ENCODE assay signal across 16 cellular contexts in genomic region chr1:26109229-26110164, GRCh38. TPM values are rescaled to one million over a fixed set of nuclear protein-coding genes. Genes with fewer than 3 reads are reported as not detected.
DNase-seq lines count a peak whose midpoint lies in the region; ATAC-seq and TF ChIP-seq lines count a peak whose summit lies in the region.
"Had no signal": no experiment of that assay in that cellular context is flagged by ENCODE, and none has a peak within 500 bp of the region (broad histone marks: within the 10 kb centered on the region; RNA-seq: fewer than 3 reads in every experiment).

No MANE protein-coding gene starts in this region.

- intact Hi-C loops in left cardiac atrium (cut with DNase I) = loop anchor here in 1 of 2 donors (5.0 to 10.0 kb wide), 2 partner anchors 38 to 125 kb away; partner anchors contain the start of gene CEP85

- H3K4me1 Mint-ChIP-seq in stimulated activated memory B cell treated with anti-CD40 and anti-IgM and Interleukin-4, amounts not matched to agents 10 μg/mL and 1 μg/mL and 100 μg/mL, for 72 hours = peaks cover 25% of the 10 kb centered on the region

- TF ChIP-seq CTCF in cardiac muscle cell (IDR thresholded peaks at IDR 0.05; ENCODE audit: low read depth, low read length) (no peak), VCaP (conservative IDR thresholded peaks at IDR 0.05) (no peak)

- H3K4me3 ChIP-seq in cardiac muscle cell (no peak overlapping the region), iPS-20b (ENCODE audit: low read length) (0 out of 2 replicates have a peak overlapping the region, but pooled peaks have one; percentile 97)

- peak overlapping the region; percentile 82 for H3K4me3 Mint-ChIP-seq in stimulated activated memory B cell treated with anti-CD40 and anti-IgM and Interleukin-4, amounts not matched to agents 10 μg/mL and 1 μg/mL and 100 μg/mL, for 72 hours

- H3K36me3 ChIP-seq in cardiac muscle cell (peaks cover 3% of the 10 kb centered on the region), iPS-20b (ENCODE audit: insufficient read depth, low read depth, low read length) (peaks cover 6% of the 10 kb centered on the region)
- H3K36me3 ChIP-seq: suprapubic skin had no signal

- H3K36me3 Mint-ChIP-seq in stimulated activated memory B cell treated with anti-CD40 and anti-IgM and Interleukin-4, amounts not matched to agents 10 μg/mL and 1 μg/mL and 100 μg/mL, for 72 hours = peaks cover 4% of the 10 kb centered on the region

- no peak overlapping the region for H3K9ac ChIP-seq in iPS-20b (ENCODE audit: low read depth, low read length)

- peak overlapping the region; percentile 96 for H3K27ac ChIP-seq in cardiac muscle cell
- H3K27ac ChIP-seq in VCaP = peak overlapping the region; percentile 99
- no peak overlapping the region for H3K27ac ChIP-seq in iPS-20b (ENCODE audit: low read length)
- H3K27ac ChIP-seq: SJSA1 had no signal

- H3K9me3 Mint-ChIP-seq in stimulated activated memory B cell treated with anti-CD40 and anti-IgM and Interleukin-4, amounts not matched to agents 10 μg/mL and 1 μg/mL and 100 μg/mL, for 72 hours = no peaks in the 10 kb centered on the region

- H3K27me3 ChIP-seq in cardiac muscle cell = no peaks in the 10 kb centered on the region
- H3K27me3 ChIP-seq in iPS-20b (ENCODE audit: insufficient read depth, low read length) = peaks cover 14% of the 10 kb centered on the region
- H3K27me3 ChIP-seq: SJSA1, suprapubic skin had no signal

- no peak for ATAC-seq in left cardiac atrium
- ATAC-seq in stimulated activated memory B cell treated with anti-CD40 and anti-IgM and Interleukin-4, amounts not matched to agents 10 μg/mL and 1 μg/mL and 100 μg/mL, for 72 hours = no peak

- H3K27me3 Mint-ChIP-seq in stimulated activated memory B cell treated with anti-CD40 and anti-IgM and Interleukin-4, amounts not matched to agents 10 μg/mL and 1 μg/mL and 100 μg/mL, for 72 hours = no peaks in the 10 kb centered on the region

- H3K4me1 ChIP-seq in cardiac muscle cell (ENCODE audit: low read depth) (peaks cover 20% of the 10 kb centered on the region), iPS-20b (ENCODE audit: insufficient read depth, low read length) (peaks cover 10% of the 10 kb centered on the region; the same call in 1 of the 2 replicates)

- H3K27ac Mint-ChIP-seq in stimulated activated memory B cell treated with anti-CD40 and anti-IgM and Interleukin-4, amounts not matched to agents 10 μg/mL and 1 μg/mL and 100 μg/mL, for 72 hours = no peak overlapping the region

- DNase-seq in cardiac muscle cell (ENCODE audit: low read depth in 1 of 2, low spot score in 1 of 2) = no peak
- DNase-seq in left cardiac atrium = no peak
- DNase-seq in hepatic stellate cell (ENCODE audit: low spot score) = no peak
- DNase-seq in LoVo (ENCODE audit: low spot score) = no peak
- DNase-seq in COR-L47 (lab: John Stamatoyannopoulos, UW) = no peak
- DNase-seq: MV-4-11; NCI-H524; posterior cingulate gyrus; stimulated activated CD4-positive, alpha-beta T cell treated with anti-CD3 and anti-CD28 coated beads, Interleukin-4, amount 100 ng/mL, for 4 hours had no signal

- H3K9me3 ChIP-seq in cardiac muscle cell (ENCODE audit: low read depth) (no peaks in the 10 kb centered on the region), iPS-20b (ENCODE audit: insufficient read depth, low read depth, low read length) (no peaks in the 10 kb centered on the region)
- H3K9me3 ChIP-seq: SJSA1, suprapubic skin had no signal

RNA-seq across cellular contexts. Expression of gene PDIK1L, which starts 2.1 kb away (rescaled TPM):
- total RNA-seq in cardiac muscle cell = 3.7 and 8.5 TPM in 2 replicates
- polyA plus RNA-seq in cardiac muscle cell = 4.2 and 7.1 TPM in 2 replicates
- total RNA-seq in left cardiac atrium = 1 to 10 TPM; 3.3 to 4.7 TPM

RNA-seq across cellular contexts. Expression of gene TRIM63, which starts 42.1 kb away (rescaled TPM):
- total RNA-seq in cardiac muscle cell (29.4 and 39.6 TPM in 2 replicates), left cardiac atrium (100 to 1,000 TPM; 101 to 219 TPM)
- polyA plus RNA-seq in cardiac muscle cell = 25.8 and 32.8 TPM in 2 replicates
- total RNA-seq: activated CD8-positive, alpha-beta memory T cell treated with anti-CD3 and anti-CD28 coated beads for 36 hours; kidney epithelial cell; SJSA1 had no signal

RNA-seq across cellular contexts. Expression of gene FAM110D, which starts 49.4 kb away (rescaled TPM):
- total RNA-seq in cardiac muscle cell (4.7 and 6.8 TPM in 2 replicates), left cardiac atrium (1 to 10 TPM; 5.2 to 5.3 TPM)
- 8.1 and 10.9 TPM in 2 replicates for polyA plus RNA-seq in cardiac muscle cell
- total RNA-seq: activated CD8-positive, alpha-beta memory T cell treated with anti-CD3 and anti-CD28 coated beads for 36 hours; SJSA1 had no signal

RNA-seq across cellular contexts. Expression of gene C1orf232, which starts 59.3 kb away (rescaled TPM):
- total RNA-seq in cardiac muscle cell (not detected in 2 replicates), left cardiac atrium (not detected)
- polyA plus RNA-seq in cardiac muscle cell = not detected in 2 replicates
- total RNA-seq: activated CD8-positive, alpha-beta memory T cell treated with anti-CD3 and anti-CD28 coated beads for 36 hours; kidney epithelial cell; SJSA1; suprapubic skin had no signal
